In the genomic region with DNA sequence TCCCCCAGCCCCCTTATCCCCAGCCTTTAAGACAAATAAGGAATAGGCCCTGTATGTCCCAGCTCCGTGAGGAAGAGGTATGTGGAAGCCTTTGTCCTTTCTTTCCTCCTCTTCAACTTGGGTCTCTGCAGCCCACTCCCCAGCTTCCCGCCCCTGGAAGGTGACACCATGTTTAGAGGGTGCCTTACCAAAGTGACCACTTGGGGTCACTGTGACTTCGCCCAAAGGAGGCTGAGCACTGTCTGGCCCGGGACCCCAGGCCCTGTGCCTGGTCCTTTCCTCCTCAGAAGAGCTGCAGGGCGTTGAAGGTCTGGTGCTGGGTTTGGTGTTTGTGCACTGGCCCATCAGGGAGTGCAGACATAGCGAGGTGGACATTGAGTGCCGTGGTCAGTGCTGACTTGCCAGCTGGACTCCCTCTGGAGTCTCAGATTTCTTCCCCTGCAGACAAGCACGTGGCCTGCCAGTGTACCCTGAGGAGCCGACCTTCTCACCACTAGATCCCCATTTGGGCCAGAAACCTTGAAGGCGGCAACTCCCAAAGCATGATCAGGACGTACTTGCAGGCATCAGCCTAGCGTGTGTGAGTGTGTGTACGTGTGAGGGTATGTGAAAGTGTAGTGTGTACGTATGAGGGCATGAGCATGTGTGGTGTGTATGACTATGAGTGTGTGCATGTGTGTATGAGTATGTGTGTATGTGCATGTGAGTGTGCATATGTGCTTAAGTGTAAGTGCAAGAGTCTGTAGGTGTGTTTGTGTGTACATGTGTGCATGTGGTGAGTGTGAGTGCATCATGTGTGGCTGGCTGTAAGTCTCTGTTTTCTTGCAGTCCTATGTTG, we compare ENCODE assay signal across 8 cellular contexts.
DNase-seq lines count a peak whose midpoint lies in the region; ATAC-seq and TF ChIP-seq lines count a peak whose summit lies in the region.
"Had no signal": no experiment of that assay in that cellular context is flagged by ENCODE, and none has a peak within 500 bp of the region (broad histone marks: within the 10 kb centered on the region; RNA-seq: fewer than 3 reads in every experiment).

No MANE protein-coding gene starts in this region.

- intact Hi-C loops in colonic mucosa (cut with DNase I), result no loop called here

- H3K36me3 Mint-ChIP-seq in CD8-positive, alpha-beta memory T cell, result peaks cover 0 to 2% (median 0%) of the 10 kb centered on the region in 3 donors
- H3K36me3 Mint-ChIP-seq: naive B cell had no signal

- peak overlapping the region in 1 of 8 donors; percentile 52 for H3K27ac Mint-ChIP-seq in CD8-positive, alpha-beta memory T cell
- H3K27ac Mint-ChIP-seq: naive B cell had no signal

- DNase-seq in Daoy (ENCODE audit: low read depth) (peak; percentile 41), NCI-H82 treated with DMSO at 0.1 percent for 48 hours (lab: John Stamatoyannopoulos, UW; ENCODE audit: unreplicated experiment) (peak; percentile 42), colonic mucosa (peak; percentile 23), medulla oblongata (ENCODE audit: extremely low spot score) (peak; percentile 58), NCI-H2196 (lab: John Stamatoyannopoulos, UW; ENCODE audit: unreplicated experiment) (no peak)
- no peak for DNase-seq in CD8-positive, alpha-beta memory T cell
- DNase-seq: naive B cell had no signal

- POLR2A ChIA-PET in CD8-positive, alpha-beta memory T cell (lab: Charles Lee), result no interaction called here

- H3K27me3 ChIP-seq in colonic mucosa, result no peaks in the 10 kb centered on the region
- H3K27me3 ChIP-seq in CD8-positive, alpha-beta memory T cell (ENCODE audit: insufficient read depth, low read length, poor library complexity, severe bottlenecking), result no peaks in the 10 kb centered on the region

- TF ChIP-seq CTCF in colonic mucosa (IDR thresholded peaks at IDR 0.05), result peak; percentile 51

- no peak overlapping the region for H3K27ac ChIP-seq in colonic mucosa
- H3K27ac ChIP-seq in CD8-positive, alpha-beta memory T cell (ENCODE audit: low read depth, low read length), result no peak overlapping the region

- CTCF ChIA-PET in CD8-positive, alpha-beta memory T cell (lab: Charles Lee), result interaction anchor here (1.5 kb wide), 1 partner anchor 10 kb away, joined by 3 read pairs; no protein-coding TSS in a partner anchor

- H3K4me1 ChIP-seq in colonic mucosa, result no peaks in the 10 kb centered on the region
- no peaks in the 10 kb centered on the region for H3K4me1 ChIP-seq in CD8-positive, alpha-beta memory T cell (ENCODE audit: insufficient read depth, low read length)

- peaks cover 0 to 2% (median 0%) of the 10 kb centered on the region in 3 donors for H3K4me1 Mint-ChIP-seq in CD8-positive, alpha-beta memory T cell

- H3K4me3 Mint-ChIP-seq in CD8-positive, alpha-beta memory T cell, result no peak overlapping the region

- no peak overlapping the region for H3K4me3 ChIP-seq in colonic mucosa
- H3K4me3 ChIP-seq in CD8-positive, alpha-beta memory T cell (ENCODE audit: low read length), result no peak overlapping the region

- H3K9me3 Mint-ChIP-seq in CD8-positive, alpha-beta memory T cell, result no peaks in the 10 kb centered on the region
- H3K9me3 Mint-ChIP-seq: naive B cell had no signal

- H3K27me3 Mint-ChIP-seq in CD8-positive, alpha-beta memory T cell, result peaks cover 6 to 21% of the 10 kb centered on the region in 2 donors

- no peak overlapping the region for H3K9ac ChIP-seq in colonic mucosa (ENCODE audit: low read depth in 2 of 2, low read length in 2 of 2)

- no peaks in the 10 kb centered on the region for H3K36me3 ChIP-seq in colonic mucosa
- H3K36me3 ChIP-seq in CD8-positive, alpha-beta memory T cell (ENCODE audit: insufficient read depth, low read length), result no peaks in the 10 kb centered on the region

- H3K9me3 ChIP-seq in colonic mucosa, result no peaks in the 10 kb centered on the region
- no peaks in the 10 kb centered on the region for H3K9me3 ChIP-seq in CD8-positive, alpha-beta memory T cell (ENCODE audit: low read length)

- peak; percentile 53 for ATAC-seq in GM19468 (IDR thresholded peaks at IDR 0.05; ENCODE audit: extremely low read depth, unreplicated experiment)

Comparison
In these comparisons a context has a peak if more than half of its experiments do, and no peak if none do; other contexts are left out.
1. DNase-seq: peak in Daoy (single experiment), NCI-H82 treated with DMSO at 0.1 percent for 48 hours (single experiment), colonic mucosa (single experiment) and medulla oblongata (single experiment); none in CD8-positive, alpha-beta memory T cell (0 of 5) and NCI-H2196 (single experiment).